Comparison of ENCODE assay signal across 16 cellular contexts in genomic region chr6:87165169-87165568, GRCh38.
"Had no signal": no experiment of that assay in that cellular context is flagged by ENCODE, and none has a peak within 500 bp of the region (broad histone marks: within the 10 kb centered on the region; RNA-seq: fewer than 3 reads in every experiment).

No MANE protein-coding gene starts in this region.

- H3K4me3 Mint-ChIP-seq: immature natural killer cell; natural killer cell treated with Interleukin-12 subunit alpha and Interleukin-12 subunit beta and Interleukin-15 and Interleukin-18, amount 100 ng/mL, for 72 hours had no signal

- H3K27me3 Mint-ChIP-seq: natural killer cell treated with Interleukin-12 subunit alpha and Interleukin-12 subunit beta and Interleukin-15 and Interleukin-18, amount 100 ng/mL, for 72 hours had no signal

- ATAC-seq: natural killer cell treated with Interleukin-12 subunit alpha and Interleukin-12 subunit beta and Interleukin-15 and Interleukin-18, amount 100 ng/mL, for 72 hours; sciatic nerve had no signal

- H3K4me3 ChIP-seq: coronary artery, smooth muscle cell, stomach had no signal

- DNase-seq: activated CD4-positive, CD25-positive, alpha-beta regulatory T cell treated with anti-CD3 and anti-CD28 coated beads, Interleukin-2, amount 50 U/mL, for 72 hours; activated CD8-positive, alpha-beta memory T cell treated with anti-CD3 and anti-CD28 coated beads, Interleukin-2, amount 50 U/mL, for 48 hours; activated naive CD4-positive, alpha-beta T cell; aorta; head of caudate nucleus; immature natural killer cell; kidney glomerular epithelial cell; mesenchymal stem cell; stimulated activated CD4-positive, alpha-beta T cell treated with anti-CD3 and anti-CD28 coated beads, Interleukin-4, amount 100 ng/mL, for 1 hour; stomach; trophoblast cell had no signal

- H3K27me3 ChIP-seq: stomach had no signal

- H2AFZ ChIP-seq: parathyroid adenoma had no signal

- H3K27ac ChIP-seq: coronary artery, parathyroid adenoma had no signal

- H3K27ac Mint-ChIP-seq: natural killer cell treated with Interleukin-12 subunit alpha and Interleukin-12 subunit beta and Interleukin-15 and Interleukin-18, amount 100 ng/mL, for 72 hours had no signal

- H3K9me3 Mint-ChIP-seq: immature natural killer cell; natural killer cell treated with Interleukin-12 subunit alpha and Interleukin-12 subunit beta and Interleukin-15 and Interleukin-18, amount 100 ng/mL, for 72 hours had no signal

- H3K36me3 Mint-ChIP-seq: immature natural killer cell; natural killer cell treated with Interleukin-12 subunit alpha and Interleukin-12 subunit beta and Interleukin-15 and Interleukin-18, amount 100 ng/mL, for 72 hours had no signal

- H3K4me2 ChIP-seq: smooth muscle cell had no signal

- H3K9me3 ChIP-seq: stomach had no signal
